8 cellular contexts compared by ENCODE assay signal in the genomic region with DNA sequence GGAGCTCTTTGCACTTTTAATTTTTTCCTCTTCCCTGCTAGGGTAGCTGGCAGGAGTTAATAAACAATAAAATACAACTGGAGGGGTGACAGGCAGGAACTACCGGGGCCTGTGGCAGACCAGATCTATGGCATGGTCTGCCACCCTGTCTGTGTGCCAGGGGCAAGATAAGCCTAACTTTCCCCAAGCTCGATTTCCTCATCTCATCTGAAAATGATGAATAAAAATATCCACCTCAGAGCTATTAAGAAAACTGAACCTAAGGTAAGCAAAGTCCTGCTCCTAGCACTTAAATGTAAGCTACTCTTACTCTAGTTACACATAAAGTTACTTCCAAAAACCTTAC. TPM values are rescaled to one million over a fixed set of nuclear protein-coding genes. Genes with fewer than 3 reads are reported as not detected.
DNase-seq lines count a peak whose midpoint lies in the region; ATAC-seq and TF ChIP-seq lines count a peak whose summit lies in the region.

No MANE protein-coding gene starts in this region.

- POLR2A ChIA-PET in activated CD4-positive, alpha-beta T cell treated with anti-CD3 and anti-CD28 coated beads, Interleukin-2, amount 10 ng/mL, durations not matched to agents 7 days and 5 days (lab: Charles Lee) = interaction anchor here (0.7 kb wide), 2 partner anchors 12 to 219 kb away, joined by 3 read pairs; no protein-coding TSS in a partner anchor

- H3K27ac Mint-ChIP-seq in activated CD4-positive, alpha-beta T cell treated with anti-CD3 and anti-CD28 coated beads, Interleukin-2, amount 10 ng/mL, durations not matched to agents 7 days and 5 days = peak overlapping the region; percentile 94

- H3K36me3 Mint-ChIP-seq in activated CD4-positive, alpha-beta T cell treated with anti-CD3 and anti-CD28 coated beads, Interleukin-2, amount 10 ng/mL, durations not matched to agents 7 days and 5 days (ENCODE audit: low read depth) = peaks cover 8% of the 10 kb centered on the region

- peak overlapping the region; percentile 98 for H3K4me3 ChIP-seq in adipocyte (ENCODE audit: low read length)
- peak overlapping the region; percentile 44 to 88 (median 79) for H3K4me3 ChIP-seq in right lobe of liver
- H3K4me3 ChIP-seq in thymus (ENCODE audit: low read length) = peak overlapping the region; percentile 70

- WGBS in right lobe of liver (ENCODE audit: insufficient coverage, low coverage, low lambda C conversion rate, missing lambda C conversion rate) = 0% methylated on average over 2 of the region's 2 CpGs
- 5% methylated on average over 2 of the region's 2 CpGs for WGBS in thymus

- no peaks in the 10 kb centered on the region for H3K27me3 ChIP-seq in adipocyte (replicated peaks; ENCODE audit: control insufficient read depth, insufficient read depth, low read length)
- H3K27me3 ChIP-seq in right lobe of liver = no peaks in the 10 kb centered on the region
- no peaks in the 10 kb centered on the region for H3K27me3 ChIP-seq in thymus (ENCODE audit: control insufficient read depth, insufficient read depth)

- ATAC-seq in right lobe of liver (no peak), GM19035 (IDR thresholded peaks at IDR 0.05; ENCODE audit: unreplicated experiment) (no peak)

- peaks cover 47% of the 10 kb centered on the region for H3K4me1 Mint-ChIP-seq in activated CD4-positive, alpha-beta T cell treated with anti-CD3 and anti-CD28 coated beads, Interleukin-2, amount 10 ng/mL, durations not matched to agents 7 days and 5 days

- DNase-seq in activated CD4-positive, alpha-beta T cell treated with anti-CD3 and anti-CD28 coated beads, Interleukin-2, amount 10 ng/mL, durations not matched to agents 7 days and 5 days = no peak
- DNase-seq in activated CD4-positive, alpha-beta T cell treated with anti-CD3 and anti-CD28 coated beads, Interleukin-2, amount 50 U/mL, for 4 hours = no peak
- DNase-seq in adipocyte (ENCODE audit: low read depth) (no peak), right lobe of liver (no peak), 8988T (no peak), A172 (ENCODE audit: low spot score) (no peak)

- H3K36me3 ChIP-seq in adipocyte (ENCODE audit: control insufficient read depth, insufficient read depth, low read length, severe bottlenecking) = peaks cover 14% of the 10 kb centered on the region
- H3K36me3 ChIP-seq in right lobe of liver = peaks cover 0 to 5% (median 0%) of the 10 kb centered on the region in 4 donors
- H3K36me3 ChIP-seq in thymus (ENCODE audit: control insufficient read depth, insufficient read depth) = peaks cover 4% of the 10 kb centered on the region

- intact Hi-C loops in right lobe of liver (cut with DNase I) = no loop called here

- TF ChIP-seq POLR2A in right lobe of liver (IDR thresholded peaks at IDR 0.05) = no peak

- no peaks in the 10 kb centered on the region for H3K9me3 Mint-ChIP-seq in activated CD4-positive, alpha-beta T cell treated with anti-CD3 and anti-CD28 coated beads, Interleukin-2, amount 10 ng/mL, durations not matched to agents 7 days and 5 days

- H3K27ac ChIP-seq in right lobe of liver (peak overlapping the region; percentile 95 to 98 (median 96)), thymus (ENCODE audit: low read depth) (no peak overlapping the region)

- no peaks in the 10 kb centered on the region for H3K27me3 Mint-ChIP-seq in activated CD4-positive, alpha-beta T cell treated with anti-CD3 and anti-CD28 coated beads, Interleukin-2, amount 10 ng/mL, durations not matched to agents 7 days and 5 days

- H3K9me3 ChIP-seq in adipocyte (ENCODE audit: control insufficient read depth, low read length) (no peaks in the 10 kb centered on the region), right lobe of liver (no peaks in the 10 kb centered on the region), thymus (ENCODE audit: control insufficient read depth) (no peaks in the 10 kb centered on the region)

- CTCF ChIA-PET in activated CD4-positive, alpha-beta T cell treated with anti-CD3 and anti-CD28 coated beads, Interleukin-2, amount 10 ng/mL, durations not matched to agents 7 days and 5 days (lab: Charles Lee) = interaction anchor here (0.6 to 9.2 kb wide), 16 partner anchors 8 to 395 kb away, joined by 3 to 93 read pairs (median 4); a partner anchor contains a TSS

- H3K4me3 Mint-ChIP-seq in activated CD4-positive, alpha-beta T cell treated with anti-CD3 and anti-CD28 coated beads, Interleukin-2, amount 10 ng/mL, durations not matched to agents 7 days and 5 days = peak overlapping the region; percentile 80

- peak overlapping the region; percentile 100 for H3K9ac ChIP-seq in adipocyte (ENCODE audit: low read length)

- H3K4me1 ChIP-seq in adipocyte (ENCODE audit: control insufficient read depth, insufficient read depth, low read length) (peaks cover 21% of the 10 kb centered on the region), right lobe of liver (peaks cover 0 to 17% (median 9%) of the 10 kb centered on the region in 4 donors), thymus (ENCODE audit: control insufficient read depth, insufficient read depth, low read length) (peaks cover 19% of the 10 kb centered on the region)

- no peak for TF ChIP-seq CTCF in right lobe of liver (IDR thresholded peaks at IDR 0.05)

RNA-seq across cellular contexts. Expression of a gene that starts 0.9 kb away (rescaled TPM):
- total RNA-seq in activated CD4-positive, alpha-beta T cell treated with anti-CD3 and anti-CD28 coated beads, Interleukin-2, amount 10 ng/mL, durations not matched to agents 7 days and 5 days = 10 to 100 TPM; 22.0 to 27.2 TPM
- 10 to 100 TPM; 12.4 to 18.9 (median 14.8) TPM for total RNA-seq in right lobe of liver
- polyA plus RNA-seq in thymus = 26.1 TPM
- total RNA-seq in A172 (2014; rRNA removed; shearing (Covaris generic)) = 23.9 and 25.2 TPM in 2 replicates

RNA-seq across cellular contexts. Expression of a gene that starts 12.3 kb away (rescaled TPM):
- under 1 TPM; 0.10 to 0.52 TPM for total RNA-seq in activated CD4-positive, alpha-beta T cell treated with anti-CD3 and anti-CD28 coated beads, Interleukin-2, amount 10 ng/mL, durations not matched to agents 7 days and 5 days
- under 1 TPM in 3 of 6 experiments, not detected in 3; 0.31 to 0.32 (median 0.31) TPM for total RNA-seq in right lobe of liver
- 1.5 TPM for polyA plus RNA-seq in thymus
- not detected in 2 replicates for total RNA-seq in A172 (2014; rRNA removed; shearing (Covaris generic))

RNA-seq across cellular contexts. Expression of a gene that starts 23.9 kb away (rescaled TPM):
- total RNA-seq in activated CD4-positive, alpha-beta T cell treated with anti-CD3 and anti-CD28 coated beads, Interleukin-2, amount 10 ng/mL, durations not matched to agents 7 days and 5 days = 10 to 100 TPM; 28.0 to 30.0 TPM
- total RNA-seq in right lobe of liver = 10 to 100 TPM in 5 of 6 experiments, 1 to 10 TPM in 1; 8.9 to 27.5 (median 12.0) TPM
- polyA plus RNA-seq in thymus = 14.4 TPM
- 26.5 and 31.6 TPM in 2 replicates for total RNA-seq in A172 (2014; rRNA removed; shearing (Covaris generic))

RNA-seq across cellular contexts. Expression of a gene that starts 28.9 kb away (rescaled TPM):
- 100 to 1,000 TPM in 1 of 2 experiments, 10 to 100 TPM in 1; 90.1 to 112 TPM for total RNA-seq in activated CD4-positive, alpha-beta T cell treated with anti-CD3 and anti-CD28 coated beads, Interleukin-2, amount 10 ng/mL, durations not matched to agents 7 days and 5 days
- 100 to 1,000 TPM in 2 of 6 experiments, 10 to 100 TPM in 4; 64.4 to 142 (median 76.9) TPM for total RNA-seq in right lobe of liver
- 198 TPM for polyA plus RNA-seq in thymus
- 187 and 202 TPM in 2 replicates for total RNA-seq in A172 (2014; rRNA removed; shearing (Covaris generic))

RNA-seq across cellular contexts. Expression of a gene that starts 33.1 kb away (rescaled TPM):
- 1 to 10 TPM; 8.0 to 9.3 TPM for total RNA-seq in activated CD4-positive, alpha-beta T cell treated with anti-CD3 and anti-CD28 coated beads, Interleukin-2, amount 10 ng/mL, durations not matched to agents 7 days and 5 days
- total RNA-seq in right lobe of liver = 10 to 100 TPM; 13.4 to 49.5 (median 18.5) TPM
- polyA plus RNA-seq in thymus = 7.3 TPM
- total RNA-seq in A172 (2014; rRNA removed; shearing (Covaris generic)) = 71.8 and 114 TPM in 2 replicates
